8 cellular contexts compared by ENCODE assay signal in the genomic region with DNA sequence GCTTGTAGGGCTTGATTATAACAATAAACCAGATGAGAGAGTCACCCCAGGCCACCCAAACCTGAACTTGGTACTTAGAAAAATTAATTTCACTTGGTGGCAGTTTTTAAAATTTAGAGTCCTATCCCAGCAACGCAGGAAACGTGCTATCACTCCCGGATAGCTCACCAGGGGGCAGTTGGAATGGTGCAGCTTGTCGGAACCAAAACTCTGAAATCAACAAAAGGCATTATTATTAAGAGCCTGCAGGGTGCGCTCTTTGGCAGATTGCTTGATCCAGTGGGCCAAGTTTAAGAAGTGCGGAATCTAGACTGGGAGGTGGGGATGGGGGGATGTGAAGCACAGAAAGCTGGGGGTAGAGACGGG. TPM values are rescaled to one million over a fixed set of nuclear protein-coding genes. Genes with fewer than 3 reads are reported as not detected.
DNase-seq lines count a peak whose midpoint lies in the region; ATAC-seq, FAIRE-seq and TF ChIP-seq lines count a peak whose summit lies in the region.

No MANE protein-coding gene starts in this region.

- dilution Hi-C loops in endothelial cell of umbilical vein (cut with MboI; ENCODE audit: extremely low pct_ligation_motif_present, low sequenced_read_pairs), result no loop called here

- H3K4me1 ChIP-seq in endothelial cell of umbilical vein (ENCODE audit: control insufficient read depth, extremely low read depth, insufficient read depth, low read length), result peaks cover 28% of the 10 kb centered on the region
- peaks cover 0 to 33% (median 25%) of the 10 kb centered on the region in 4 donors for H3K4me1 ChIP-seq in transverse colon

- no peaks in the 10 kb centered on the region for H4K20me1 ChIP-seq in endothelial cell of umbilical vein (replicated peaks; ENCODE audit: control insufficient read depth, extremely low read depth, insufficient read depth, low read length)

- no peaks in the 10 kb centered on the region for H3K79me2 ChIP-seq in endothelial cell of umbilical vein (ENCODE audit: control insufficient read depth, insufficient read depth, low read length)

- no peaks in the 10 kb centered on the region for H3K36me3 ChIP-seq in endothelial cell of umbilical vein (ENCODE audit: control insufficient read depth in 2 of 2, extremely low read depth in 1 of 2, insufficient read depth in 2 of 2, low read length in 2 of 2)
- H3K36me3 ChIP-seq in transverse colon, result no peaks in the 10 kb centered on the region

- peak overlapping the region; percentile 71 for H2AFZ ChIP-seq in endothelial cell of umbilical vein (ENCODE audit: low read depth, low read length)

- ATAC-seq in natural killer cell, result peak in 2 of 3 donors; percentile 43 to 55
- ATAC-seq in natural killer cell treated with Interleukin-12 subunit alpha and Interleukin-12 subunit beta and Interleukin-15 and Interleukin-18, amount 100 ng/mL, for 72 hours, result no peak
- peak; percentile 31 for ATAC-seq in memory B cell (ENCODE audit: low read depth)
- no peak for ATAC-seq in activated CD4-positive, CD25-positive, alpha-beta regulatory T cell treated with anti-CD3 and anti-CD28 coated beads, Interleukin-2, amount 50 U/mL, for 24 hours

- no peak overlapping the region for H3K27ac Mint-ChIP-seq in natural killer cell
- H3K27ac Mint-ChIP-seq in natural killer cell treated with Interleukin-12 subunit alpha and Interleukin-12 subunit beta and Interleukin-15 and Interleukin-18, amount 100 ng/mL, for 72 hours, result no peak overlapping the region
- no peak overlapping the region for H3K27ac Mint-ChIP-seq in memory B cell

- FAIRE-seq in endothelial cell of umbilical vein (lab: Jason Lieb, UNC), result peak; percentile 77

- in situ Hi-C loops in transverse colon (cut with MboI; ENCODE audit: low pct_ligation_motif_present in 1 of 4, low pct_unique_long_range_greater_than_20kb in 1 of 4, low sequenced_read_pairs in 3 of 4), result loop anchor here in 1 of 4 donors (25.0 kb wide), 1 partner anchor 803 kb away; no protein-coding TSS in a partner anchor

- no peak for TF ChIP-seq POLR2A in endothelial cell of umbilical vein (IDR thresholded peaks at IDR 0.05; ENCODE audit: low read depth, low read length)
- TF ChIP-seq POLR2A in transverse colon (IDR thresholded peaks at IDR 0.05), result no peak

- WGBS in transverse colon (ENCODE audit: low coverage in 1 of 2), 2 donors, result 0 to 2% methylated on average over 1 to 7 of the region's 7 CpGs

- no peak for TF ChIP-seq EP300 in transverse colon (IDR thresholded peaks at IDR 0.05; ENCODE audit: low read depth)

- H3K27me3 ChIP-seq in endothelial cell of umbilical vein (ENCODE audit: control insufficient read depth in 2 of 2, insufficient read depth in 2 of 2, low read length in 2 of 2), result peaks cover 15% of the 10 kb centered on the region in 2 experiments
- peaks cover 33% of the 10 kb centered on the region for H3K27me3 ChIP-seq in transverse colon

- H3K36me3 Mint-ChIP-seq in natural killer cell (no peaks in the 10 kb centered on the region), memory B cell (no peaks in the 10 kb centered on the region)
- no peaks in the 10 kb centered on the region for H3K36me3 Mint-ChIP-seq in natural killer cell treated with Interleukin-12 subunit alpha and Interleukin-12 subunit beta and Interleukin-15 and Interleukin-18, amount 100 ng/mL, for 72 hours

- peak overlapping the region; percentile 94 for H3K4me2 ChIP-seq in endothelial cell of umbilical vein (ENCODE audit: insufficient read depth, low read length)

- H3K27me3 Mint-ChIP-seq in natural killer cell (ENCODE audit: low read depth in 2 of 2) (peaks cover 53 to 68% of the 10 kb centered on the region in 2 donors), memory B cell (peaks cover 14% of the 10 kb centered on the region)
- peaks cover 33 to 65% of the 10 kb centered on the region in 2 donors for H3K27me3 Mint-ChIP-seq in natural killer cell treated with Interleukin-12 subunit alpha and Interleukin-12 subunit beta and Interleukin-15 and Interleukin-18, amount 100 ng/mL, for 72 hours

- no peaks in the 10 kb centered on the region for H3K9me1 ChIP-seq in endothelial cell of umbilical vein (replicated peaks; ENCODE audit: control insufficient read depth, extremely low read depth, insufficient read depth, low read length)

- POLR2A ChIA-PET in endothelial cell of umbilical vein (lab: Charles Lee), result no interaction called here

- H3K4me1 Mint-ChIP-seq in natural killer cell (peaks cover 30 to 34% of the 10 kb centered on the region in 2 donors), memory B cell (peaks cover 22% of the 10 kb centered on the region)
- H3K4me1 Mint-ChIP-seq in natural killer cell treated with Interleukin-12 subunit alpha and Interleukin-12 subunit beta and Interleukin-15 and Interleukin-18, amount 100 ng/mL, for 72 hours (ENCODE audit: low read depth in 2 of 2), result peaks cover 21 to 23% of the 10 kb centered on the region in 2 donors

- no TSS peak for BruUV-seq in endothelial cell of umbilical vein (replicated peaks; lab: Mats Ljungman, UMichigan)

- no peaks in the 10 kb centered on the region for H3K9me3 Mint-ChIP-seq in natural killer cell
- H3K9me3 Mint-ChIP-seq in natural killer cell treated with Interleukin-12 subunit alpha and Interleukin-12 subunit beta and Interleukin-15 and Interleukin-18, amount 100 ng/mL, for 72 hours, result no peaks in the 10 kb centered on the region
- no peaks in the 10 kb centered on the region for H3K9me3 Mint-ChIP-seq in memory B cell

- TF ChIP-seq CTCF in natural killer cell (IDR thresholded peaks at IDR 0.05), result peak; percentile 45
- TF ChIP-seq CTCF in endothelial cell of umbilical vein (IDR thresholded peaks at IDR 0.05; ENCODE audit: extremely low read depth in 1 of 2, insufficient read depth in 1 of 2, low read depth in 1 of 2, low read length in 2 of 2), result peak; percentile 61 to 64
- peak; percentile 43 to 67 (median 61) for TF ChIP-seq CTCF in transverse colon (IDR thresholded peaks at IDR 0.05)

- H3K9me3 ChIP-seq in endothelial cell of umbilical vein (replicated peaks; ENCODE audit: control insufficient read depth, insufficient read depth, low read length), result no peaks in the 10 kb centered on the region
- H3K9me3 ChIP-seq in transverse colon, result no peaks in the 10 kb centered on the region

- intact Hi-C loops in natural killer cell (cut with micrococcal nuclease), result loop anchor here (5.0 kb wide), 1 partner anchor 458 kb away; no protein-coding TSS in a partner anchor
- intact Hi-C loops in endothelial cell of umbilical vein (cut with micrococcal nuclease), result loop anchor here (1.0 to 5.0 kb wide), 9 partner anchors 65 to 878 kb away; a partner anchor contains a TSS
- intact Hi-C loops in transverse colon (cut with DNase I; ENCODE audit: low total_unique reads), result no loop called here

- DNase-seq in natural killer cell (no peak), NCI-H1436 treated with DMSO at 0.1 percent for 48 hours (lab: John Stamatoyannopoulos, UW) (peak; percentile 75), SW480 (ENCODE audit: low spot score) (peak; percentile 81), endothelial cell of umbilical vein (ENCODE audit: low read depth, low spot score) (peak; percentile 61), memory B cell (ENCODE audit: low spot score in 2 of 2) (peak in 1 of 2 donors; percentile 20), transverse colon (peak; percentile 59)
- DNase-seq in natural killer cell treated with Interleukin-12 subunit alpha and Interleukin-12 subunit beta and Interleukin-15 and Interleukin-18, amount 100 ng/mL, for 72 hours (ENCODE audit: low spot score), result no peak

- H3K4me3 ChIP-seq in endothelial cell of umbilical vein (replicated peaks in 1 of 3; ENCODE audit: insufficient read depth in 1 of 3, low read depth in 1 of 3, low read length in 3 of 3), result peak overlapping the region; percentile 47 to 80 (median 51)
- peak overlapping the region; percentile 44 to 63 (median 54) for H3K4me3 ChIP-seq in transverse colon

- H3K27ac ChIP-seq in endothelial cell of umbilical vein (ENCODE audit: insufficient read depth, low read depth, low read length) (no peak overlapping the region), transverse colon (peak overlapping the region; percentile 68 to 81 (median 70))

- H3K4me3 Mint-ChIP-seq in natural killer cell (peak overlapping the region; percentile 66), memory B cell (peak overlapping the region; percentile 64)
- H3K4me3 Mint-ChIP-seq in natural killer cell treated with Interleukin-12 subunit alpha and Interleukin-12 subunit beta and Interleukin-15 and Interleukin-18, amount 100 ng/mL, for 72 hours, result no peak overlapping the region

- peak overlapping the region; percentile 57 for H3K9ac ChIP-seq in endothelial cell of umbilical vein (replicated peaks; ENCODE audit: extremely low read depth, insufficient read depth, low read length)

- CTCF ChIA-PET in endothelial cell of umbilical vein (lab: Charles Lee), result interaction anchor here (0.6 to 2.0 kb wide), 23 partner anchors 9 to 880 kb away, joined by 3 to 8 read pairs (median 4); a partner anchor contains a TSS

TF ChIP-seq in endothelial cell of umbilical vein, 7 proteins besides CTCF, POLR2A, EP300 and RAD21:
- TF ChIP-seq JUN (IDR thresholded peaks at IDR 0.05; ENCODE audit: borderline replicate concordance, insufficient read depth, insufficient read length, low read depth) (no peak), GATA2 (IDR thresholded peaks at IDR 0.05; ENCODE audit: insufficient read depth, insufficient read length, low read depth, low read length) (no peak)

RNA-seq across cellular contexts. Expression of a gene that starts 2.4 kb away (rescaled TPM):
- under 1 TPM in 2 of 3 donors, not detected in 1; 0.15 to 0.31 TPM for total RNA-seq in natural killer cell
- total RNA-seq in natural killer cell treated with Interleukin-12 subunit alpha and Interleukin-12 subunit beta and Interleukin-15 and Interleukin-18, amount 100 ng/mL, for 72 hours, result under 1 TPM in 1 of 2 donors, not detected in 1; 0.17 TPM
- total RNA-seq in endothelial cell of umbilical vein, result 3.4 and 3.6 TPM in 2 replicates
- 1.3 and 1.4 TPM in 2 replicates for polyA plus RNA-seq in endothelial cell of umbilical vein
- 0.92 and 0.97 TPM in 2 replicates for polyA plus RNA-seq in endothelial cell of umbilical vein (2011; cell fraction: cytosol; rRNA removed)
- polyA plus RNA-seq in endothelial cell of umbilical vein (2011; cell fraction: nucleus; rRNA removed), result 1.9 and 2.4 TPM in 2 replicates
- 0.10 and 0.50 TPM in 2 replicates for polyA plus RNA-seq in endothelial cell of umbilical vein (2012)
- polyA minus RNA-seq in endothelial cell of umbilical vein, result 8.1 and 12.0 TPM in 2 replicates
- polyA minus RNA-seq in endothelial cell of umbilical vein (2011; cell fraction: cytosol; rRNA and poly(A)+ RNA removed), result 2.8 TPM
- 7.6 and 8.5 TPM in 2 replicates for polyA minus RNA-seq in endothelial cell of umbilical vein (2011; cell fraction: nucleus; rRNA and poly(A)+ RNA removed)
- 1 to 10 TPM; 1.8 to 9.7 (median 3.1) TPM for total RNA-seq in transverse colon

Comparison
In these comparisons a context has a peak if more than half of its experiments do, and no peak if none do; other contexts are left out.
1. ATAC-seq: peak in natural killer cell (2 of 3) and memory B cell (single experiment); none in natural killer cell treated with Interleukin-12 subunit alpha and Interleukin-12 subunit beta and Interleukin-15 and Interleukin-18, amount 100 ng/mL, for 72 hours (0 of 2) and activated CD4-positive, CD25-positive, alpha-beta regulatory T cell treated with anti-CD3 and anti-CD28 coated beads, Interleukin-2, amount 50 U/mL, for 24 hours (0 of 2).
2. DNase-seq: peak in NCI-H1436 treated with DMSO at 0.1 percent for 48 hours (single experiment), SW480 (single experiment), endothelial cell of umbilical vein (single experiment) and transverse colon (single experiment); none in natural killer cell (single experiment) and natural killer cell treated with Interleukin-12 subunit alpha and Interleukin-12 subunit beta and Interleukin-15 and Interleukin-18, amount 100 ng/mL, for 72 hours (single experiment).
3. Peak in every context shown above with its lines, with median percentiles within 50 percentile points of each other: CTCF ChIP-seq.